Comparison of ENCODE assay signal across 1 cellular context in genomic region chr17:43917016-43917347, GRCh38.
TF ChIP-seq lines count a peak whose summit lies in the region.

No MANE protein-coding gene starts in this region.

TF ChIP-seq in GM12878, 131 proteins besides CTCF, POLR2A, EP300 and RAD21:
- TF ChIP-seq, protein P1, sequence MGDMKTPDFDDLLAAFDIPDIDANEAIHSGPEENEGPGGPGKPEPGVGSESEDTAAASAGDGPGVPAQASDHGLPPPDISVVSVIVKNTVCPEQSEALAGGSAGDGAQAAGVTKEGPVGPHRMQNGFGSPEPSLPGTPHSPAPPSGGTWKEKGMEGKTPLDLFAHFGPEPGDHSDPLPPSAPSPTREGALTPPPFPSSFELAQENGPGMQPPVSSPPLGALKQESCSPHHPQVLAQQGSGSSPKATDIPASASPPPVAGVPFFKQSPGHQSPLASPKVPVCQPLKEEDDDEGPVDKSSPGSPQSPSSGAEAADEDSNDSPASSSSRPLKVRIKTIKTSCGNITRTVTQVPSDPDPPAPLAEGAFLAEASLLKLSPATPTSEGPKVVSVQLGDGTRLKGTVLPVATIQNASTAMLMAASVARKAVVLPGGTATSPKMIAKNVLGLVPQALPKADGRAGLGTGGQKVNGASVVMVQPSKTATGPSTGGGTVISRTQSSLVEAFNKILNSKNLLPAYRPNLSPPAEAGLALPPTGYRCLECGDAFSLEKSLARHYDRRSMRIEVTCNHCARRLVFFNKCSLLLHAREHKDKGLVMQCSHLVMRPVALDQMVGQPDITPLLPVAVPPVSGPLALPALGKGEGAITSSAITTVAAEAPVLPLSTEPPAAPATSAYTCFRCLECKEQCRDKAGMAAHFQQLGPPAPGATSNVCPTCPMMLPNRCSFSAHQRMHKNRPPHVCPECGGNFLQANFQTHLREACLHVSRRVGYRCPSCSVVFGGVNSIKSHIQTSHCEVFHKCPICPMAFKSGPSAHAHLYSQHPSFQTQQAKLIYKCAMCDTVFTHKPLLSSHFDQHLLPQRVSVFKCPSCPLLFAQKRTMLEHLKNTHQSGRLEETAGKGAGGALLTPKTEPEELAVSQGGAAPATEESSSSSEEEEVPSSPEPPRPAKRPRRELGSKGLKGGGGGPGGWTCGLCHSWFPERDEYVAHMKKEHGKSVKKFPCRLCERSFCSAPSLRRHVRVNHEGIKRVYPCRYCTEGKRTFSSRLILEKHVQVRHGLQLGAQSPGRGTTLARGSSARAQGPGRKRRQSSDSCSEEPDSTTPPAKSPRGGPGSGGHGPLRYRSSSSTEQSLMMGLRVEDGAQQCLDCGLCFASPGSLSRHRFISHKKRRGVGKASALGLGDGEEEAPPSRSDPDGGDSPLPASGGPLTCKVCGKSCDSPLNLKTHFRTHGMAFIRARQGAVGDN (IDR thresholded peaks at IDR 0.05), result 0 out of 2 replicates have a peak, but pooled peaks have one; percentile 58
- no peak for TF ChIP-seq MYC (IDR thresholded peaks at IDR 0.05; ENCODE audit: insufficient read depth, insufficient read length, insufficient replicate concordance, low read length, severe bottlenecking)
- 0 out of 4 replicates have a peak, but pooled peaks of 1 of the 2 experiments have one; percentile 16 for TF ChIP-seq IKZF2 (IDR thresholded peaks at IDR 0.05)
- no peak for TF ChIP-seq STAT3 (IDR thresholded peaks at IDR 0.05; ENCODE audit: low read depth, low read length)
- no peak for TF ChIP-seq ZNF592 (IDR thresholded peaks at IDR 0.05)
- no peak for TF ChIP-seq CHD4 (IDR thresholded peaks at IDR 0.05)
- no peak for TF ChIP-seq RELA (IDR thresholded peaks at IDR 0.05; ENCODE audit: borderline replicate concordance, partially characterized antibody)
- TF ChIP-seq RUNX3 (IDR thresholded peaks at IDR 0.05; ENCODE audit: low read length), result peak; percentile 39
- TF ChIP-seq, protein P2, sequence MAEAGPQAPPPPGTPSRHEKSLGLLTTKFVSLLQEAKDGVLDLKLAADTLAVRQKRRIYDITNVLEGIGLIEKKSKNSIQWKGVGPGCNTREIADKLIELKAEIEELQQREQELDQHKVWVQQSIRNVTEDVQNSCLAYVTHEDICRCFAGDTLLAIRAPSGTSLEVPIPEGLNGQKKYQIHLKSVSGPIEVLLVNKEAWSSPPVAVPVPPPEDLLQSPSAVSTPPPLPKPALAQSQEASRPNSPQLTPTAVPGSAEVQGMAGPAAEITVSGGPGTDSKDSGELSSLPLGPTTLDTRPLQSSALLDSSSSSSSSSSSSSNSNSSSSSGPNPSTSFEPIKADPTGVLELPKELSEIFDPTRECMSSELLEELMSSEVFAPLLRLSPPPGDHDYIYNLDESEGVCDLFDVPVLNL (IDR thresholded peaks at IDR 0.05; ENCODE audit: low read depth, low read length), result no peak
